ENCODE assay signal across 40 cellular contexts in genomic region chr2:231947694-231948093, GRCh38. TPM values are rescaled to one million over a fixed set of nuclear protein-coding genes. Genes with fewer than 3 reads are reported as not detected.
"Had no signal": no experiment of that assay in that cellular context is flagged by ENCODE, and none has a peak within 500 bp of the region (broad histone marks: within the 10 kb centered on the region; RNA-seq: fewer than 3 reads in every experiment).

No MANE protein-coding gene starts in this region.

- DNase-seq: activated effector memory CD4-positive, alpha-beta T cell treated with anti-CD3 and anti-CD28 coated beads, Interleukin-2, amount 50 U/mL, for 16 hours; activated effector memory CD4-positive, alpha-beta T cell treated with Interleukin-2 at 50 U/mL for 16 hours; activated gamma-delta T cell; activated gamma-delta T cell treated with Interleukin-2 at 50 U/mL for 16 hours; activated naive CD4-positive, alpha-beta T cell; activated naive CD4-positive, alpha-beta T cell treated with anti-CD3 and anti-CD28 coated beads for 36 hours; activated naive CD4-positive, alpha-beta T cell treated with anti-CD3 and anti-CD28 coated beads, Interleukin-2, amount 10 ng/mL, durations not matched to agents 7 days and 5 days; activated naive CD4-positive, alpha-beta T cell treated with anti-CD3 and anti-CD28 coated beads, Interleukin-2, amount 50 U/mL, for 16 hours; activated naive CD4-positive, alpha-beta T cell treated with Interleukin-2 at 50 U/mL for 16 hours; activated naive CD8-positive, alpha-beta T cell treated with anti-CD3 and anti-CD28 coated beads for 36 hours; activated naive CD8-positive, alpha-beta T cell treated with anti-CD3 and anti-CD28 coated beads, Interleukin-2, amount 10 ng/mL, durations not matched to agents 7 days and 5 days; activated naive CD8-positive, alpha-beta T cell treated with anti-CD3 and anti-CD28 coated beads, Interleukin-2, amount 50 U/mL, for 24 hours; activated T-cell treated with anti-CD3 and anti-CD28 coated beads, Interleukin-2, amount 50 U/mL, for 24 hours; activated T-cell treated with anti-CD3 and anti-CD28 coated beads, Interleukin-2, amount 50 U/mL, for 4 hours; activated T-cell treated with anti-CD3 and anti-CD28 coated beads, Interleukin-2, amount 50 U/mL, for 48 hours; activated T-cell treated with anti-CD3 and anti-CD28 coated beads, Interleukin-2, amount 50 U/mL, for 72 hours; adrenal gland; amniotic stem cell; amygdala; anterior cingulate cortex; aorta; body of pancreas; brain microvascular endothelial cell; caudate nucleus; central memory CD4-positive, alpha-beta T cell; cerebellar nuclear complex had no signal

- H3K36me3 Mint-ChIP-seq: activated naive CD4-positive, alpha-beta T cell treated with anti-CD3 and anti-CD28 coated beads, Interleukin-2, amount 10 ng/mL, durations not matched to agents 7 days and 5 days; activated naive CD4-positive, alpha-beta T cell treated with anti-CD3 and anti-CD28 coated beads, Interleukin-2, amount 50 U/mL, for 72 hours; activated naive CD8-positive, alpha-beta T cell; activated naive CD8-positive, alpha-beta T cell treated with anti-CD3 and anti-CD28 coated beads for 36 hours; activated naive CD8-positive, alpha-beta T cell treated with anti-CD3 and anti-CD28 coated beads, Interleukin-2, amount 10 ng/mL, durations not matched to agents 7 days and 5 days; brain had no signal

- ATAC-seq: activated naive CD4-positive, alpha-beta T cell treated with anti-CD3 and anti-CD28 coated beads, Interleukin-2, amount 50 U/mL, for 72 hours; activated naive CD8-positive, alpha-beta T cell treated with anti-CD3 and anti-CD28 coated beads, Interleukin-2, amount 50 U/mL, for 24 hours; activated T-cell treated with anti-CD3 and anti-CD28 coated beads, Interleukin-2, amount 50 U/mL, for 4 hours; activated T-cell treated with anti-CD3 and anti-CD28 coated beads, Interleukin-2, amount 50 U/mL, for 72 hours; activated T-helper 17 cell treated with anti-CD3 and anti-CD28 coated beads, Interleukin-2, amount 50 U/mL, for 72 hours; body of pancreas had no signal

- H3K27ac ChIP-seq: adrenal gland, ascending aorta, body of pancreas, brain microvascular endothelial cell, breast epithelium, cardiac muscle cell had no signal

- H3K4me1 ChIP-seq: adrenal gland, ascending aorta, body of pancreas, breast epithelium had no signal

- H3K4me1 Mint-ChIP-seq: activated naive CD4-positive, alpha-beta T cell treated with anti-CD3 and anti-CD28 coated beads, Interleukin-2, amount 10 ng/mL, durations not matched to agents 7 days and 5 days; activated naive CD4-positive, alpha-beta T cell treated with anti-CD3 and anti-CD28 coated beads, Interleukin-2, amount 50 U/mL, for 24 hours; activated naive CD8-positive, alpha-beta T cell treated with anti-CD3 and anti-CD28 coated beads for 36 hours; activated naive CD8-positive, alpha-beta T cell treated with anti-CD3 and anti-CD28 coated beads, Interleukin-2, amount 50 U/mL, for 24 hours; activated T-helper 17 cell treated with anti-CD3 and anti-CD28 coated beads, Interleukin-2, amount 50 U/mL, for 72 hours; brain; central memory CD8-positive, alpha-beta T cell had no signal

- H3K27me3 ChIP-seq: adrenal gland, ascending aorta, body of pancreas, brain microvascular endothelial cell, breast epithelium, cardiac muscle cell had no signal

- H3K4me3 ChIP-seq: adrenal gland, ascending aorta, body of pancreas, breast epithelium, cardiac muscle cell had no signal

- H3K27me3 Mint-ChIP-seq: activated naive CD8-positive, alpha-beta T cell treated with anti-CD3 and anti-CD28 coated beads, Interleukin-2, amount 50 U/mL, for 24 hours; brain had no signal

- H3K9me3 Mint-ChIP-seq: activated naive CD4-positive, alpha-beta T cell treated with anti-CD3 and anti-CD28 coated beads for 36 hours; activated naive CD8-positive, alpha-beta T cell treated with anti-CD3 and anti-CD28 coated beads for 36 hours; activated naive CD8-positive, alpha-beta T cell treated with anti-CD3 and anti-CD28 coated beads, Interleukin-2, amount 10 ng/mL, durations not matched to agents 7 days and 5 days; activated naive CD8-positive, alpha-beta T cell treated with anti-CD3 and anti-CD28 coated beads, Interleukin-2, amount 50 U/mL, for 24 hours; activated T-cell treated with anti-CD3 and anti-CD28 coated beads, Interleukin-2, amount 50 U/mL, for 24 hours; activated T-cell treated with anti-CD3 and anti-CD28 coated beads, Interleukin-2, amount 50 U/mL, for 4 hours; activated T-cell treated with anti-CD3 and anti-CD28 coated beads, Interleukin-2, amount 50 U/mL, for 72 hours; activated T-helper 1 cell treated with anti-CD3 and anti-CD28 coated beads, Interleukin-12 subunit alpha, Interleukin-12 subunit beta, Interleukin-2, Interleukin-4 antibody, amounts not matched to agents 30 ng/mL and 10 ng/mL and 1 ng/mL, durations not matched to agents 14 hours and 24 hours and 36 hours; activated T-helper 17 cell treated with anti-CD3 and anti-CD28 coated beads, Interleukin-2, amount 50 U/mL, for 72 hours; activated T-helper 2 cell treated with anti-CD3 and anti-CD28 coated beads, Interferon-gamma antibody, Interleukin-2, Interleukin-4, amounts not matched to agents 10 μg/mL and 5 μg/mL and 100 μg/mL, durations not matched to agents 14 hours and 24 hours and 36 hours; central memory CD8-positive, alpha-beta T cell had no signal

- H3K36me3 ChIP-seq: adrenal gland, ascending aorta, brain microvascular endothelial cell, breast epithelium, cardiac muscle cell had no signal

- H3K9me3 ChIP-seq: adrenal gland, ascending aorta, body of pancreas, breast epithelium had no signal

- H3K27ac Mint-ChIP-seq: activated naive CD4-positive, alpha-beta T cell treated with anti-CD3 and anti-CD28 coated beads for 36 hours; activated naive CD4-positive, alpha-beta T cell treated with anti-CD3 and anti-CD28 coated beads, Interleukin-2, amount 10 ng/mL, durations not matched to agents 7 days and 5 days; activated naive CD4-positive, alpha-beta T cell treated with anti-CD3 and anti-CD28 coated beads, Interleukin-2, amount 50 U/mL, for 24 hours; activated naive CD4-positive, alpha-beta T cell treated with anti-CD3 and anti-CD28 coated beads, Interleukin-2, amount 50 U/mL, for 72 hours; activated naive CD8-positive, alpha-beta T cell; activated naive CD8-positive, alpha-beta T cell treated with anti-CD3 and anti-CD28 coated beads for 36 hours; activated naive CD8-positive, alpha-beta T cell treated with anti-CD3 and anti-CD28 coated beads, Interleukin-2, amount 10 ng/mL, durations not matched to agents 7 days and 5 days; activated naive CD8-positive, alpha-beta T cell treated with anti-CD3 and anti-CD28 coated beads, Interleukin-2, amount 50 U/mL, for 24 hours; activated T-cell treated with anti-CD3 and anti-CD28 coated beads, Interleukin-2, amount 50 U/mL, for 24 hours; activated T-cell treated with anti-CD3 and anti-CD28 coated beads, Interleukin-2, amount 50 U/mL, for 72 hours; activated T-helper 1 cell treated with anti-CD3 and anti-CD28 coated beads, Interleukin-12 subunit alpha, Interleukin-12 subunit beta, Interleukin-2, Interleukin-4 antibody, amounts not matched to agents 30 ng/mL and 10 ng/mL and 1 ng/mL, durations not matched to agents 14 hours and 24 hours and 36 hours; activated T-helper 17 cell treated with anti-CD3 and anti-CD28 coated beads, Interleukin-2, amount 50 U/mL, for 72 hours; activated T-helper 2 cell treated with anti-CD3 and anti-CD28 coated beads, Interferon-gamma antibody, Interleukin-2, Interleukin-4, amounts not matched to agents 10 μg/mL and 5 μg/mL and 100 μg/mL, durations not matched to agents 14 hours and 24 hours and 36 hours; brain had no signal

- H3K4me3 Mint-ChIP-seq: activated naive CD4-positive, alpha-beta T cell treated with anti-CD3 and anti-CD28 coated beads for 36 hours; activated naive CD4-positive, alpha-beta T cell treated with anti-CD3 and anti-CD28 coated beads, Interleukin-2, amount 10 ng/mL, durations not matched to agents 7 days and 5 days; activated naive CD4-positive, alpha-beta T cell treated with anti-CD3 and anti-CD28 coated beads, Interleukin-2, amount 50 U/mL, for 24 hours; activated naive CD8-positive, alpha-beta T cell; activated naive CD8-positive, alpha-beta T cell treated with anti-CD3 and anti-CD28 coated beads for 36 hours; activated naive CD8-positive, alpha-beta T cell treated with anti-CD3 and anti-CD28 coated beads, Interleukin-2, amount 10 ng/mL, durations not matched to agents 7 days and 5 days; activated naive CD8-positive, alpha-beta T cell treated with anti-CD3 and anti-CD28 coated beads, Interleukin-2, amount 50 U/mL, for 24 hours; activated T-cell treated with anti-CD3 and anti-CD28 coated beads, Interleukin-2, amount 50 U/mL, for 24 hours; activated T-cell treated with anti-CD3 and anti-CD28 coated beads, Interleukin-2, amount 50 U/mL, for 4 hours; activated T-cell treated with anti-CD3 and anti-CD28 coated beads, Interleukin-2, amount 50 U/mL, for 72 hours; activated T-helper 1 cell treated with anti-CD3 and anti-CD28 coated beads, Interleukin-12 subunit alpha, Interleukin-12 subunit beta, Interleukin-2, Interleukin-4 antibody, amounts not matched to agents 30 ng/mL and 10 ng/mL and 1 ng/mL, durations not matched to agents 14 hours and 24 hours and 36 hours; activated T-helper 17 cell treated with anti-CD3 and anti-CD28 coated beads, Interleukin-2, amount 50 U/mL, for 72 hours; brain; central memory CD8-positive, alpha-beta T cell had no signal

- FAIRE-seq: astrocyte, bronchial epithelial cell had no signal

RNA-seq across cellular contexts. Expression of gene NPPC, which starts 21.5 kb away (rescaled TPM):
- total RNA-seq: activated T-helper 17 cell treated with anti-CD3 and anti-CD28 coated beads, Interleukin-2, amount 50 U/mL, for 72 hours; ascending aorta; bronchial epithelial cell; cardiac muscle cell; chondrocyte had no signal
